In the genomic region with DNA sequence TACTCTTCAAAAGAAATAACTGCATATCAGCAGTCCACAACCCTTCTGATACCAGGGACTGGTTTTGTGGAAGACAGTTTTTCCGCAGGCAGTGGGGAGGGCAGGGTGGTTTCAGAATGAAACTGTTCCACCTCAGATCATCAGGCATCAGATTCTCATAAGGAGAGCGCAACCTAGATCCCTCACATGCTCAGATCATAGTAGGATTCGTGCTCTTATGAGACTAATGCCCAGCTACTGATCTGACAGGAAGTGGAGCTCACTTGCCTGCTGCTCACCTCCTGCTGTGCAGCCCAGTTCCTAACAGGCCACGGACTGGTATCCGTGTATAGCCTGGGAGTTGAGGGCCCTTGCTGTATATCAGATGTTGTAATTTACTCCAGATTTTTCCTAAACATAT, we compare ENCODE assay signal across 9 cellular contexts. TPM values are rescaled to one million over a fixed set of nuclear protein-coding genes. Genes with fewer than 3 reads are reported as not detected.
DNase-seq lines count a peak whose midpoint lies in the region; ATAC-seq and TF ChIP-seq lines count a peak whose summit lies in the region.
"Had no signal": no experiment of that assay in that cellular context is flagged by ENCODE, and none has a peak within 500 bp of the region (broad histone marks: within the 10 kb centered on the region; RNA-seq: fewer than 3 reads in every experiment).

No MANE protein-coding gene starts in this region.

- H3K4me1 ChIP-seq in KMS-11 (ENCODE audit: low read depth, poor library complexity, severe bottlenecking): peaks cover 51% of the 10 kb centered on the region

- H3K4me2 ChIP-seq in KMS-11: peak overlapping the region; percentile 90

- no peaks in the 10 kb centered on the region for H3K27me3 Mint-ChIP-seq in central memory CD8-positive, alpha-beta T cell

- peaks cover 67% of the 10 kb centered on the region for H3K79me2 ChIP-seq in KMS-11 (ENCODE audit: insufficient read depth, low read depth)

- peak; percentile 59 for DNase-seq in GM12865 (ENCODE audit: low read depth)
- no peak for DNase-seq in central memory CD8-positive, alpha-beta T cell (ENCODE audit: low spot score in 2 of 2)
- no peak for DNase-seq in amniotic stem cell (lab: John Stamatoyannopoulos, UW)
- DNase-seq in GM19240 (ENCODE audit: insufficient read length, low spot score): no peak
- no peak for DNase-seq in sciatic nerve (ENCODE audit: low spot score)
- DNase-seq in NCI-H2227 (lab: John Stamatoyannopoulos, UW; ENCODE audit: unreplicated experiment): no peak

- peaks cover 35% of the 10 kb centered on the region for H3K4me1 Mint-ChIP-seq in central memory CD8-positive, alpha-beta T cell

- no peaks in the 10 kb centered on the region for H4K20me1 ChIP-seq in KMS-11 (ENCODE audit: insufficient read depth)

- peak overlapping the region; percentile 1; the same call in 1 of the 2 replicates for H3K9ac ChIP-seq in KMS-11

- peak overlapping the region; percentile 44 for H3K4me3 Mint-ChIP-seq in central memory CD8-positive, alpha-beta T cell
- H3K4me3 Mint-ChIP-seq: T-helper 1 cell treated with Interleukin-12 subunit alpha and Interleukin-12 subunit beta and Interleukin-4 antibody, amounts not matched to agents 30 μg/mL and 1 μg/mL, for 36 hours had no signal

- intact Hi-C loops in sciatic nerve (cut with DNase I): no loop called here

- H3K9me3 Mint-ChIP-seq in central memory CD8-positive, alpha-beta T cell: no peaks in the 10 kb centered on the region
- H3K9me3 Mint-ChIP-seq: T-helper 1 cell treated with Interleukin-12 subunit alpha and Interleukin-12 subunit beta and Interleukin-4 antibody, amounts not matched to agents 30 μg/mL and 1 μg/mL, for 36 hours had no signal

- H2AFZ ChIP-seq in KMS-11 (ENCODE audit: low read depth): peak overlapping the region; percentile 14; the same call in 1 of the 2 replicates

- peak overlapping the region; percentile 21; the same call in 1 of the 2 replicates for H3K4me3 ChIP-seq in GM12865 (ENCODE audit: low read depth, low read length)
- no peak overlapping the region for H3K4me3 ChIP-seq in KMS-11 (IDR thresholded peaks at IDR 0.05; ENCODE audit: insufficient read depth, low read depth, low read length)

- peak overlapping the region; percentile 63 for H3K27ac ChIP-seq in KMS-11

- H3K27me3 ChIP-seq in KMS-11 (ENCODE audit: insufficient read depth, low read depth): no peaks in the 10 kb centered on the region

- H3K36me3 Mint-ChIP-seq in central memory CD8-positive, alpha-beta T cell (ENCODE audit: insufficient read depth): peaks cover 5% of the 10 kb centered on the region

- H3K36me3 ChIP-seq in KMS-11 (ENCODE audit: insufficient read depth): no peaks in the 10 kb centered on the region

- ATAC-seq in GM21515 (IDR thresholded peaks at IDR 0.05; ENCODE audit: unreplicated experiment) (peak; percentile 64), sciatic nerve (no peak)
- peak; percentile 75 for ATAC-seq in central memory CD8-positive, alpha-beta T cell (replicated peaks; ENCODE audit: extremely low read depth, poor library complexity, severe bottlenecking)

- no peak for TF ChIP-seq CTCF in GM12865 (IDR thresholded peaks at IDR 0.05; ENCODE audit: insufficient read depth, low read depth, low read length, missing control alignments)
- TF ChIP-seq CTCF in KMS-11 (conservative IDR thresholded peaks at IDR 0.05; ENCODE audit: low read depth, low read length): no peak

- H3K27ac Mint-ChIP-seq in central memory CD8-positive, alpha-beta T cell (ENCODE audit: low read depth): no peak overlapping the region
- H3K27ac Mint-ChIP-seq: T-helper 1 cell treated with Interleukin-12 subunit alpha and Interleukin-12 subunit beta and Interleukin-4 antibody, amounts not matched to agents 30 μg/mL and 1 μg/mL, for 36 hours had no signal

RNA-seq across cellular contexts. Expression of a gene that starts 11.5 kb away (rescaled TPM):
- 84.8 TPM for total RNA-seq in sciatic nerve

RNA-seq across cellular contexts. Expression of a gene that starts 11.8 kb away (rescaled TPM):
- total RNA-seq in sciatic nerve: 34.0 TPM

RNA-seq across cellular contexts. Expression of a gene that starts 34.3 kb away (rescaled TPM):
- 16.0 TPM for total RNA-seq in sciatic nerve

RNA-seq across cellular contexts. Expression of a gene that starts 50.9 kb away (rescaled TPM):
- total RNA-seq in sciatic nerve: 83.1 TPM
